ENCODE assay signal across 10 cellular contexts in the genomic region with DNA sequence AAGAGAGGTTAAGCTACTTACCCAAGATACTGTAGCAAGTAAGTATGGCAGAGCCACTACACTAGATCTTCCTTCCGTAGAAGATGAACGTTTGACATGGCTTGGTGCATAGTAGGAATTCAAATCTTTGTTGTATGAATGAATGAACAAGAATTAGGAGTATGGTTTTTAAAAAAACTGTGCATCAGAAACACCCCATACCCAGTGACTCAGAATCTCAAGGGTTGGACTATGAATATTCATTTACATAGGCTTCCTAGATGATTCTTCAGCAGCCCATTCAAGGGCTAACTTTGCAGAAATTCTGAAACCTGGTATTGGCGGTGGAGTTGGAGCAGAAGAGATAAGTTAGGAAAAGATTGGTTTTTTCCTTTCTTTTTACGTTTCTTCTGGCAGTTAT. TPM values are rescaled to one million over a fixed set of nuclear protein-coding genes. Genes with fewer than 3 reads are reported as not detected.
DNase-seq lines count a peak whose midpoint lies in the region; ATAC-seq, FAIRE-seq and TF ChIP-seq lines count a peak whose summit lies in the region.
"Had no signal": no experiment of that assay in that cellular context is flagged by ENCODE, and none has a peak within 500 bp of the region (broad histone marks: within the 10 kb centered on the region; RNA-seq: fewer than 3 reads in every experiment).

No MANE protein-coding gene starts in this region.

- RAD21 ChIA-PET in GM12878 (lab: Charles Lee; ENCODE audit: unreplicated experiment) = interaction anchor here (0.7 to 5.1 kb wide), 7 partner anchors 12 to 172 kb away, joined by 3 to 24 read pairs (median 3); partner anchors contain the start of gene SLC35F5

- POLR2A ChIA-PET in GM12878 (lab: Charles Lee) = interaction anchor here (1.3 to 6.5 kb wide), 4 partner anchors 8 to 35 kb away, joined by 3 to 80 read pairs (median 6); no protein-coding TSS in a partner anchor

- 11% methylated on average over 4 of the region's 4 CpGs for WGBS in GM12878 (ENCODE audit: insufficient coverage, insufficient replicate concordance, low lambda C conversion rate, missing lambda C conversion rate)
- no CpG with 5 or more reads among the region's 4 CpGs for WGBS in trophoblast cell (ENCODE audit: extremely low coverage, insufficient coverage, insufficient read length)

- H3K79me1 ChIP-seq in trophoblast cell (ENCODE audit: low read length) = peaks cover 5% of the 10 kb centered on the region

- H3K36me3 ChIP-seq in GM12878 (ENCODE audit: control insufficient read depth in 2 of 2, insufficient read depth in 2 of 2, low read length in 1 of 2) (0 out of 4 replicates have a peak, but pooled peaks cover 0 to 3% of the 10 kb centered on the region in 2 experiments), trophoblast cell (ENCODE audit: control insufficient read depth in 1 of 2, insufficient read depth in 2 of 2, low read length in 2 of 2) (no peaks in the 10 kb centered on the region)

- SMC1A ChIA-PET in GM12878 (lab: Charles Lee; ENCODE audit: uncharacterized antibody, unreplicated experiment) = interaction anchor here (0.7 to 11.1 kb wide), 10 partner anchors 8 to 139 kb away, joined by 3 to 189 read pairs (median 6); partner anchors contain the start of gene SLC35F5

- H3K9me3 ChIP-seq in GM12878 (replicated peaks; ENCODE audit: control insufficient read depth, insufficient read depth, low read length) = no peaks in the 10 kb centered on the region
- no peaks in the 10 kb centered on the region for H3K9me3 ChIP-seq in trophoblast cell (ENCODE audit: insufficient read depth, low read depth, low read length)

- H4K91ac ChIP-seq in trophoblast cell (ENCODE audit: low read depth, low read length) = no peak overlapping the region

- TF ChIP-seq POLR2A in GM12878 (IDR thresholded peaks at IDR 0.05; ENCODE audit: low read depth, low read length) = no peak

- H3K27ac ChIP-seq in GM12878 (ENCODE audit: control insufficient read depth, insufficient read depth) = no peak overlapping the region
- H3K27ac ChIP-seq in trophoblast cell (ENCODE audit: low read depth, low read length) = no peak overlapping the region

- no peak overlapping the region for H3K18ac ChIP-seq in trophoblast cell (ENCODE audit: low read length)

- no peak overlapping the region for H2AK5ac ChIP-seq in trophoblast cell (ENCODE audit: low read length)

- H3K4me3 ChIP-seq in GM12878 = peak overlapping the region; percentile 89
- H3K4me3 ChIP-seq in trophoblast cell (ENCODE audit: low read depth, low read length) = no peak overlapping the region

- H3K4me2 ChIP-seq in GM12878 (ENCODE audit: control insufficient read depth, insufficient read depth) (peak overlapping the region; percentile 86), trophoblast cell (ENCODE audit: low read length) (no peak overlapping the region)

- H3K4me1 ChIP-seq in GM12878 (ENCODE audit: control insufficient read depth, insufficient read depth, low read length) = peaks cover 19% of the 10 kb centered on the region
- peaks cover 2 to 7% of the 10 kb centered on the region in 2 experiments for H3K4me1 ChIP-seq in trophoblast cell (ENCODE audit: control insufficient read depth in 1 of 2, insufficient read depth in 2 of 2, low read length in 2 of 2)

- H3K79me2 ChIP-seq in GM12878 (ENCODE audit: control insufficient read depth, insufficient read depth, low read length) (peaks cover 99% of the 10 kb centered on the region), trophoblast cell (ENCODE audit: control insufficient read depth, insufficient read depth, low read length, poor library complexity) (peaks cover 15% of the 10 kb centered on the region)

- no peak for DNase-seq in activated CD4-positive, CD25-positive, alpha-beta regulatory T cell treated with anti-CD3 and anti-CD28 coated beads, Interleukin-2, amount 50 U/mL, for 72 hours
- peak; percentile 53 for DNase-seq in NCI-H82 treated with DMSO at 0.1 percent for 48 hours (lab: John Stamatoyannopoulos, UW; ENCODE audit: unreplicated experiment)
- DNase-seq in GM12878 (ENCODE audit: low read depth, low spot score) = no peak
- DNase-seq in trophoblast cell = no peak
- DNase-seq: effector CD4-positive, alpha-beta T cell; NCI-H345 had no signal

- in situ Hi-C loops in GM12878 (cut with MboI) = no loop called here

- TF ChIP-seq CTCF in GM12878 (IDR thresholded peaks at IDR 0.05 in 2 of 3, conservative IDR thresholded peaks at IDR 0.05 in 1 of 3; ENCODE audit: control insufficient read depth in 2 of 3, extremely low read depth in 1 of 3, insufficient read depth in 1 of 3, low read depth in 3 of 3, low read length in 3 of 3) = no peak

- BruUV-seq in GM12878 (replicated peaks; lab: Mats Ljungman, UMichigan) = no TSS peak

- TF ChIP-seq EP300 in GM12878 (IDR thresholded peaks at IDR 0.05; ENCODE audit: borderline replicate concordance in 1 of 2, control insufficient read depth in 1 of 2, low read depth in 2 of 2, low read length in 2 of 2) = no peak

- CTCF ChIA-PET in GM12878 (lab: Yijun Ruan, JAX) = interaction anchor here (1.9 to 8.1 kb wide), 5 partner anchors 13 to 139 kb away, joined by 5 to 59 read pairs (median 8); partner anchors contain the start of gene SLC35F5

- H2AFZ ChIP-seq in GM12878 (ENCODE audit: control insufficient read depth, low read depth, low read length) (no peak overlapping the region), trophoblast cell (ENCODE audit: insufficient read depth, low read length, poor library complexity) (no peak overlapping the region)

- no peak for TF ChIP-seq RAD21 in GM12878 (IDR thresholded peaks at IDR 0.05; ENCODE audit: insufficient read depth, low read depth, low read length)

- H4K8ac ChIP-seq in trophoblast cell (ENCODE audit: low read depth, low read length) = no peak overlapping the region

- H4K20me1 ChIP-seq in GM12878 (ENCODE audit: control insufficient read depth, insufficient read depth) = peaks cover 3% of the 10 kb centered on the region; the same call in 1 of the 2 replicates

- no peak overlapping the region for H2BK12ac ChIP-seq in trophoblast cell (ENCODE audit: low read length)

- H3K14ac ChIP-seq in trophoblast cell (ENCODE audit: low read length) = no peak overlapping the region

- H2BK5ac ChIP-seq in trophoblast cell (ENCODE audit: low read depth, low read length, poor library complexity) = no peak overlapping the region

- no peak overlapping the region for H4K12ac ChIP-seq in trophoblast cell (ENCODE audit: low read depth, low read length)

- no peak overlapping the region for H2BK120ac ChIP-seq in trophoblast cell (ENCODE audit: insufficient read depth, low read length, poor library complexity)

- H3K9ac ChIP-seq in GM12878 (ENCODE audit: control insufficient read depth, insufficient read depth, low read length) (no peak overlapping the region), trophoblast cell (ENCODE audit: low read length) (no peak overlapping the region)

- ATAC-seq in activated CD4-positive, CD25-positive, alpha-beta regulatory T cell treated with anti-CD3 and anti-CD28 coated beads, Interleukin-2, amount 50 U/mL, for 24 hours = peak; percentile 21 to 41
- ATAC-seq in GM12878 (peak; percentile 12), HG02870 (IDR thresholded peaks at IDR 0.05; ENCODE audit: unreplicated experiment) (no peak), GM18502 (IDR thresholded peaks at IDR 0.05; ENCODE audit: poor library complexity, unreplicated experiment) (no peak), HG02938 (IDR thresholded peaks at IDR 0.05; ENCODE audit: unreplicated experiment) (no peak)

- no peak overlapping the region for H3K23ac ChIP-seq in trophoblast cell (ENCODE audit: low read length)

- intact Hi-C loops in GM12878 (cut with micrococcal nuclease; ENCODE audit: unreplicated experiment) = no loop called here

- no peak for FAIRE-seq in GM12878 (lab: Jason Lieb, UNC)

- H3K27me3 ChIP-seq in GM12878 (replicated peaks in 1 of 2; ENCODE audit: control insufficient read depth in 2 of 2, insufficient read depth in 2 of 2, low read length in 1 of 2) (no peaks in the 10 kb centered on the region), trophoblast cell (ENCODE audit: insufficient read depth, low read length) (no peaks in the 10 kb centered on the region)

- peak overlapping the region; percentile 89 for H3K4ac ChIP-seq in trophoblast cell (ENCODE audit: low read depth, low read length)

TF ChIP-seq in GM12878, 131 proteins besides CTCF, POLR2A, EP300 and RAD21:
- TF ChIP-seq POU2F2 (IDR thresholded peaks at IDR 0.05; ENCODE audit: borderline replicate concordance, low read depth, low read length) = peak; percentile 88; the same call in 2 of the 3 replicates
- no peak for TF ChIP-seq IKZF1 (conservative IDR thresholded peaks at IDR 0.05)
- 0 out of 2 replicates have a peak, but pooled peaks have one; percentile 5 for TF ChIP-seq FOXM1 (IDR thresholded peaks at IDR 0.05; ENCODE audit: low read depth, low read length)

RNA-seq across cellular contexts. Expression of gene ACTR3, which starts 5.4 kb away (rescaled TPM):
- total RNA-seq in GM12878 (2013; cell fraction: nucleolus; rRNA removed) = 253 and 258 TPM in 2 replicates
- total RNA-seq in GM12878 (2014; rRNA removed) (371 and 391 TPM in 2 replicates), GM12878 (2014; rRNA removed; fragmentation: Illumina TruSeq; extraction: Trizol) (433 and 438 TPM in 2 replicates), GM12878 (2021) (569 and 578 TPM in 2 replicates)
- 153 TPM for polyA plus RNA-seq in GM12878 (2011; ENCODE audit: low read depth)
- polyA plus RNA-seq in GM12878 (2011; rRNA removed) (532 and 757 TPM in 2 replicates), GM12878 (2014; fragmentation: Illumina TruSeq; extraction: Trizol) (496 and 646 TPM in 2 replicates), GM12878 (2014; fragmentation: Nextera tagmentation; extraction: Ambion mirVana) (10 to 100 TPM; 79.1 to 99.1 TPM), GM12878 (2014; rRNA removed) (446 and 466 TPM in 2 replicates), GM12878 (2016; fragmentation: Nextera tagmentation; extraction: Ambion mirVana) (100 to 1,000 TPM; 608 to 616 TPM)
- polyA plus RNA-seq in GM12878 (2011; cell fraction: cytosol; rRNA removed) = 223 and 243 TPM in 2 replicates
- 160 and 218 TPM in 2 replicates for polyA plus RNA-seq in GM12878 (2011; cell fraction: nucleus; rRNA removed)
- polyA plus RNA-seq in GM12878 (2012) = 205 and 244 TPM in 2 replicates
- 390 and 647 TPM in 2 replicates for polyA minus RNA-seq in GM12878 (2011; rRNA and poly(A)+ RNA removed)
- polyA minus RNA-seq in GM12878 (2011; cell fraction: cytosol; rRNA and poly(A)+ RNA removed) = 245 and 247 TPM in 2 replicates
- 91.0 and 178 TPM in 2 replicates for polyA minus RNA-seq in GM12878 (2011; cell fraction: nucleus; rRNA and poly(A)+ RNA removed)
- polyA plus RNA-seq in trophoblast cell (2013) = 203 and 209 TPM in 2 replicates

Comparison
In these comparisons a context has a peak if more than half of its experiments do, and no peak if none do; other contexts are left out.
1. ATAC-seq: peak in activated CD4-positive, CD25-positive, alpha-beta regulatory T cell treated with anti-CD3 and anti-CD28 coated beads, Interleukin-2, amount 50 U/mL, for 24 hours (2 of 2) and GM12878 (single experiment); none in HG02870 (single experiment), GM18502 (single experiment) and HG02938 (single experiment).